Comparison of ENCODE assay signal across 22 cellular contexts in genomic region chr18:21903688-21904087, GRCh38.
DNase-seq lines count a peak whose midpoint lies in the region; ATAC-seq and TF ChIP-seq lines count a peak whose summit lies in the region.
"Had no signal": no experiment of that assay in that cellular context is flagged by ENCODE, and none has a peak within 500 bp of the region (broad histone marks: within the 10 kb centered on the region; RNA-seq: fewer than 3 reads in every experiment).

No MANE protein-coding gene starts in this region.

- H3K4me3 ChIP-seq in choroid plexus epithelial cell (ENCODE audit: low read depth, low read length) (no peak overlapping the region), retinal pigment epithelial cell (ENCODE audit: low read length) (no peak overlapping the region)
- H3K4me3 ChIP-seq: A549, GM12878, HAP-1 had no signal

- no peaks in the 10 kb centered on the region for H3K27me3 Mint-ChIP-seq in mesothelial cell of epicardium (ENCODE audit: low read depth)

- peaks cover 51% of the 10 kb centered on the region for H3K4me1 Mint-ChIP-seq in mesothelial cell of epicardium
- H3K4me1 Mint-ChIP-seq: CD4-positive, alpha-beta memory T cell had no signal

- no peak for ATAC-seq in activated CD4-positive, CD25-positive, alpha-beta regulatory T cell treated with anti-CD3 and anti-CD28 coated beads, Interleukin-2, amount 50 U/mL, for 24 hours
- ATAC-seq: A549, GM12878 had no signal

- TF ChIP-seq CTCF in choroid plexus epithelial cell (conservative IDR thresholded peaks at IDR 0.05; ENCODE audit: low read depth, low read length) (no peak), mesothelial cell of epicardium (IDR thresholded peaks at IDR 0.05; ENCODE audit: unreplicated experiment) (no peak), retinal pigment epithelial cell (conservative IDR thresholded peaks at IDR 0.05; ENCODE audit: low read depth, low read length) (no peak)

- peak overlapping the region; percentile 12 for H3K27ac Mint-ChIP-seq in mesothelial cell of epicardium
- H3K27ac Mint-ChIP-seq: CD4-positive, alpha-beta memory T cell; HFFc6 had no signal

- DNase-seq in Daoy (ENCODE audit: low read depth) (peak; percentile 5), choroid plexus epithelial cell (ENCODE audit: low read depth) (peak; percentile 11), mesothelial cell of epicardium (ENCODE audit: low spot score in 2 of 2, unreplicated experiment in 2 of 2) (no peak), retinal pigment epithelial cell (ENCODE audit: low read depth) (peak; percentile 36), NCI-H345 (lab: John Stamatoyannopoulos, UW) (no peak)
- DNase-seq in stimulated activated CD4-positive, alpha-beta T cell treated with anti-CD3 and anti-CD28 coated beads, Interleukin-4, amount 100 ng/mL, for 4 hours, result no peak
- DNase-seq: 8988T; ACHN; C1 segment of cervical spinal cord; Calu3; CD4-positive, alpha-beta memory T cell; COR-L47; DMS153; DND-41; EL; GDM1; GOT3; HFFc6 had no signal

- no peaks in the 10 kb centered on the region for H3K36me3 Mint-ChIP-seq in mesothelial cell of epicardium
- H3K36me3 Mint-ChIP-seq: CD4-positive, alpha-beta memory T cell had no signal

- H3K4me3 Mint-ChIP-seq in mesothelial cell of epicardium, result no peak overlapping the region
- H3K4me3 Mint-ChIP-seq: CD4-positive, alpha-beta memory T cell; HFFc6 had no signal

- no peaks in the 10 kb centered on the region for H3K9me3 Mint-ChIP-seq in mesothelial cell of epicardium
- H3K9me3 Mint-ChIP-seq: CD4-positive, alpha-beta memory T cell; HFFc6 had no signal

Comparison
In these comparisons a context has a peak if more than half of its experiments do, and no peak if none do; other contexts are left out.
1. DNase-seq: peak in Daoy (single experiment), choroid plexus epithelial cell (single experiment) and retinal pigment epithelial cell (single experiment); none in mesothelial cell of epicardium (0 of 2), NCI-H345 (single experiment) and stimulated activated CD4-positive, alpha-beta T cell treated with anti-CD3 and anti-CD28 coated beads, Interleukin-4, amount 100 ng/mL, for 4 hours (0 of 2).